In the genomic region with DNA sequence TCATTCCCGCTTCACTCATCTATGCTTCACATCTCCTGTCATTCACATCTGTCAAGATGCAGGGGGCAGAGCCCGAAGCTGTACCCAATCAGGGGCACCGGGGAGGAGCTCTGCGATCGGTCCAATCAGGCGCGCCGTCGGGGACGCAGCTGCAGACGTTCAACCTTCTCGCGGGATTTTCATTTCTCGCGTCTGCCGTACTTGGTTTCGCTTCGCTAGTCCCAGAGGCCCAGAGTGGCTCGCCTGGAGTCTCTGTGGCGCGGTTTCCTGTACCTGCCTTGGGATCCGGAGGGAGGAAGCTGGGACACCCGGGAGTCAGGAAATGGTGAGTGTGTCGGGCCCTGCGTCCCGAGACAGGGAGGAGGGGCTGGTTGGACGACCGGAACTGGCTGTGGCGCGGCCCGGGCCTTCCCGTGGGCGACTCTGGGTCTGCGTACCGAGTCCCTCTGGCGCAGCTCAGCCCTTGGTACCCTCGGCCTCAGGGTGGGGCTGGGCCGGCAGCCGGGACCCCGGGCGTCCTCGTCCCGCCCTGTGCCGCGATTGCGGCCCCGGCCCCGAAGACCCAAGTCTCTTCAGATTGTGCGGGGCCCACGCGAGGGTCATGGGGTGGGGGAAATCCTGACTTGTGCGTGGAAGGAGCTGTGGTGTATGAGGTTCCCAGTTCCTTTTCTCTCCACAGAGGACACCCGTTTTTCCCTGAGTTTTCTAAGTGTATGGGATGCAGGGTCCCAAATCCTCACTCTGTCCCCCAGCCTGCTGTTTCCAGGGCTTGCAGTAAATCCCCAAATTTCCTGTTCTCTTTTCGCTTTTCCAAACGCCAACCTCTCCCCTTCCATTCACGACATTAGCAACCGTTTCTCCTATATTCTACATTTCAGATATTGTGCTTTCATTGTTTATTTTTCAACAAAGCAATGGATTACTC, we compare ENCODE assay signal across 1 cellular context.
A peak's percentile ranks its signal among the peaks of the same experiment; 100 is the strongest.
TF ChIP-seq lines count a peak whose summit lies in the region.

Gene ZNF136 (plus strand): TSS at position 215 of the 925 bp plus-strand sequence. CDS start 108 bp downstream, at position 323.

TF ChIP-seq in HepG2, 621 proteins besides CTCF, POLR2A, EP300 and RAD21 (continued from another document and continues in another):
- TF ChIP-seq MYPOP (CRISPR knock-in tag; IDR thresholded peaks at IDR 0.05) (peak; percentile 69; the same call in 1 of the 2 replicates), RBFOX2 (IDR thresholded peaks at IDR 0.05; ENCODE audit: low read depth, low read length) (peak; percentile 80), NR0B2 (CRISPR knock-in tag; IDR thresholded peaks at IDR 0.05) (no peak), PPARG (CRISPR knock-in tag; conservative IDR thresholded peaks at IDR 0.05) (no peak), TRIM24 (CRISPR knock-in tag; IDR thresholded peaks at IDR 0.05) (no peak), ZSCAN29 (CRISPR knock-in tag; conservative IDR thresholded peaks at IDR 0.05) (no peak), ZNF232 (CRISPR knock-in tag; IDR thresholded peaks at IDR 0.05; ENCODE audit: borderline replicate concordance) (0 out of 2 replicates have a peak, but pooled peaks have one; percentile 18), MYC (CRISPR knock-in tag; IDR thresholded peaks at IDR 0.05; ENCODE audit: borderline replicate concordance) (peak; percentile 37; the same call in 1 of the 2 replicates), REL (CRISPR knock-in tag; conservative IDR thresholded peaks at IDR 0.05) (no peak), FOXO1 (CRISPR knock-in tag; IDR thresholded peaks at IDR 0.05) (peak; percentile 17; the same call in 1 of the 2 replicates), ZNF143 (CRISPR knock-in tag; IDR thresholded peaks at IDR 0.05) (no peak), ASH2L (IDR thresholded peaks at IDR 0.05; ENCODE audit: insufficient read length, low read depth, low read length) (peak; percentile 97), ZNF776 (CRISPR knock-in tag; IDR thresholded peaks at IDR 0.05) (peak; percentile 23; the same call in 1 of the 2 replicates), HOXA3 (CRISPR knock-in tag; IDR thresholded peaks at IDR 0.05) (peak; percentile 55; the same call in 1 of the 2 replicates), SCMH1 (CRISPR knock-in tag; IDR thresholded peaks at IDR 0.05; ENCODE audit: borderline replicate concordance) (no peak), ZNF883 (CRISPR knock-in tag; IDR thresholded peaks at IDR 0.05; ENCODE audit: not compliant biosample characterization) (peak; percentile 79), ZNF839 (CRISPR knock-in tag; IDR thresholded peaks at IDR 0.05; ENCODE audit: borderline replicate concordance) (no peak), ZNF589 (CRISPR knock-in tag; conservative IDR thresholded peaks at IDR 0.05) (no peak), SP2 (CRISPR knock-in tag; IDR thresholded peaks at IDR 0.05) (peak; percentile 39; the same call in 1 of the 2 replicates), ZNF121 (CRISPR knock-in tag; IDR thresholded peaks at IDR 0.05) (0 out of 2 replicates have a peak, but pooled peaks have one; percentile 10), FOXA3 (CRISPR knock-in tag; IDR thresholded peaks at IDR 0.05) (no peak), ZFP41 (CRISPR knock-in tag; IDR thresholded peaks at IDR 0.05; ENCODE audit: borderline replicate concordance) (no peak), FOXM1 (CRISPR knock-in tag; IDR thresholded peaks at IDR 0.05) (no peak), ZNF280D (CRISPR knock-in tag; IDR thresholded peaks at IDR 0.05) (peak; percentile 66; the same call in 1 of the 2 replicates), ZNF777 (CRISPR knock-in tag; IDR thresholded peaks at IDR 0.05) (no peak), ZNF17 (CRISPR knock-in tag; IDR thresholded peaks at IDR 0.05) (no peak), LRRFIP1 (CRISPR knock-in tag; conservative IDR thresholded peaks at IDR 0.05) (no peak), IRX3 (CRISPR knock-in tag; IDR thresholded peaks at IDR 0.05; ENCODE audit: borderline replicate concordance, low read depth) (no peak), MAX (IDR thresholded peaks at IDR 0.05) (peak; percentile 35; the same call in 1 of the 2 replicates), ZFAT (CRISPR knock-in tag; conservative IDR thresholded peaks at IDR 0.05) (no peak), NFYB (CRISPR knock-in tag; IDR thresholded peaks at IDR 0.05) (peak; percentile 85), ZNF678 (CRISPR knock-in tag; IDR thresholded peaks at IDR 0.05) (no peak), GABPB1 (CRISPR knock-in tag; IDR thresholded peaks at IDR 0.05) (peak; percentile 87), ZNF781 (CRISPR knock-in tag; IDR thresholded peaks at IDR 0.05; ENCODE audit: borderline replicate concordance, not compliant biosample characterization) (peak; percentile 80), TBL1XR1 (IDR thresholded peaks at IDR 0.05; ENCODE audit: borderline replicate concordance, low read length, partially characterized antibody) (no peak), CSRNP1 (CRISPR knock-in tag; IDR thresholded peaks at IDR 0.05) (peak; percentile 48; the same call in 1 of the 2 replicates), SMAD3 (CRISPR knock-in tag; IDR thresholded peaks at IDR 0.05) (no peak; the same call in 1 of the 2 replicates), ZBTB42 (CRISPR knock-in tag; IDR thresholded peaks at IDR 0.05) (no peak), ARID2 (CRISPR knock-in tag; IDR thresholded peaks at IDR 0.05; ENCODE audit: borderline replicate concordance) (peak; percentile 77; the same call in 1 of the 2 replicates), ZNF225 (CRISPR knock-in tag; IDR thresholded peaks at IDR 0.05) (0 out of 2 replicates have a peak, but pooled peaks have one; percentile 40), PHF8 (CRISPR knock-in tag; IDR thresholded peaks at IDR 0.05) (peak; percentile 97), HDAC2 (CRISPR knock-in tag; IDR thresholded peaks at IDR 0.05) (peak; percentile 46; the same call in 1 of the 2 replicates), HNF4A (CRISPR knock-in tag; IDR thresholded peaks at IDR 0.05) (no peak), POLR2G (IDR thresholded peaks at IDR 0.05; ENCODE audit: low read depth, low read length) (peak; percentile 85)
- TF ChIP-seq, protein P1, sequence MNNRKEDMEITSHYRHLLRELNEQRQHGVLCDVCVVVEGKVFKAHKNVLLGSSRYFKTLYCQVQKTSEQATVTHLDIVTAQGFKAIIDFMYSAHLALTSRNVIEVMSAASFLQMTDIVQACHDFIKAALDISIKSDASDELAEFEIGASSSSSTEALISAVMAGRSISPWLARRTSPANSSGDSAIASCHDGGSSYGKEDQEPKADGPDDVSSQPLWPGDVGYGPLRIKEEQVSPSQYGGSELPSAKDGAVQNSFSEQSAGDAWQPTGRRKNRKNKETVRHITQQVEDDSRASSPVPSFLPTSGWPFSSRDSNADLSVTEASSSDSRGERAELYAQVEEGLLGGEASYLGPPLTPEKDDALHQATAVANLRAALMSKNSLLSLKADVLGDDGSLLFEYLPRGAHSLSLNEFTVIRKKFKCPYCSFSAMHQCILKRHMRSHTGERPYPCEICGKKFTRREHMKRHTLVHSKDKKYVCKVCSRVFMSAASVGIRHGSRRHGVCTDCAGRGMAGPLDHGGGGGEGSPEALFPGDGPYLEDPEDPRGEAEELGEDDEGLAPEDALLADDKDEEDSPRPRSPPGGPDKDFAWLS (CRISPR knock-in tag; IDR thresholded peaks at IDR 0.05; ENCODE audit: borderline replicate concordance) = no peak
- TF ChIP-seq, protein P2, sequence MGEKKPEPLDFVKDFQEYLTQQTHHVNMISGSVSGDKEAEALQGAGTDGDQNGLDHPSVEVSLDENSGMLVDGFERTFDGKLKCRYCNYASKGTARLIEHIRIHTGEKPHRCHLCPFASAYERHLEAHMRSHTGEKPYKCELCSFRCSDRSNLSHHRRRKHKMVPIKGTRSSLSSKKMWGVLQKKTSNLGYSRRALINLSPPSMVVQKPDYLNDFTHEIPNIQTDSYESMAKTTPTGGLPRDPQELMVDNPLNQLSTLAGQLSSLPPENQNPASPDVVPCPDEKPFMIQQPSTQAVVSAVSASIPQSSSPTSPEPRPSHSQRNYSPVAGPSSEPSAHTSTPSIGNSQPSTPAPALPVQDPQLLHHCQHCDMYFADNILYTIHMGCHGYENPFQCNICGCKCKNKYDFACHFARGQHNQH (CRISPR knock-in tag; IDR thresholded peaks at IDR 0.05) = peak; percentile 73
- TF ChIP-seq, protein P3, sequence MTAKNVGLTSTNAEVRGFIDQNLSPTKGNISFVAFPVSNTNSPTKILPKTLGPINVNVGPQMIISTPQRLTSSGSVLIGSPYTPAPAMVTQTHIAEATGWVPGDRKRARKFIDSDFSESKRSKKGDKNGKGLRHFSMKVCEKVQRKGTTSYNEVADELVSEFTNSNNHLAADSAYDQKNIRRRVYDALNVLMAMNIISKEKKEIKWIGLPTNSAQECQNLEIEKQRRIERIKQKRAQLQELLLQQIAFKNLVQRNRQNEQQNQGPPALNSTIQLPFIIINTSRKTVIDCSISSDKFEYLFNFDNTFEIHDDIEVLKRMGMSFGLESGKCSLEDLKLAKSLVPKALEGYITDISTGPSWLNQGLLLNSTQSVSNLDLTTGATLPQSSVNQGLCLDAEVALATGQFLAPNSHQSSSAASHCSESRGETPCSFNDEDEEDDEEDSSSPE (CRISPR knock-in tag; IDR thresholded peaks at IDR 0.05) = peak; percentile 66
- TF ChIP-seq, protein P4, sequence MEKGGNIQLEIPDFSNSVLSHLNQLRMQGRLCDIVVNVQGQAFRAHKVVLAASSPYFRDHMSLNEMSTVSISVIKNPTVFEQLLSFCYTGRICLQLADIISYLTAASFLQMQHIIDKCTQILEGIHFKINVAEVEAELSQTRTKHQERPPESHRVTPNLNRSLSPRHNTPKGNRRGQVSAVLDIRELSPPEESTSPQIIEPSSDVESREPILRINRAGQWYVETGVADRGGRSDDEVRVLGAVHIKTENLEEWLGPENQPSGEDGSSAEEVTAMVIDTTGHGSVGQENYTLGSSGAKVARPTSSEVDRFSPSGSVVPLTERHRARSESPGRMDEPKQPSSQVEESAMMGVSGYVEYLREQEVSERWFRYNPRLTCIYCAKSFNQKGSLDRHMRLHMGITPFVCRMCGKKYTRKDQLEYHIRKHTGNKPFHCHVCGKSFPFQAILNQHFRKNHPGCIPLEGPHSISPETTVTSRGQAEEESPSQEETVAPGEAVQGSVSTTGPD (CRISPR knock-in tag; IDR thresholded peaks at IDR 0.05) = no peak
